ENCODE assay signal across 12 cellular contexts in genomic region chr5:139849501-139849900, GRCh38. TPM values are rescaled to one million over a fixed set of nuclear protein-coding genes. Genes with fewer than 3 reads are reported as not detected.
DNase-seq lines count a peak whose midpoint lies in the region; ATAC-seq, FAIRE-seq and TF ChIP-seq lines count a peak whose summit lies in the region.
"Had no signal": no experiment of that assay in that cellular context is flagged by ENCODE, and none has a peak within 500 bp of the region (broad histone marks: within the 10 kb centered on the region; RNA-seq: fewer than 3 reads in every experiment).

No MANE protein-coding gene starts in this region.

- H3K27ac ChIP-seq in kidney (ENCODE audit: low read depth in 2 of 2, low read length in 2 of 2) (no peak overlapping the region), vagina (no peak overlapping the region)

- peaks cover 11% of the 10 kb centered on the region for H3K4me1 Mint-ChIP-seq in activated T-cell treated with anti-CD3 and anti-CD28 coated beads, Interleukin-2, amount 50 U/mL, for 72 hours (ENCODE audit: low read depth)
- H3K4me1 Mint-ChIP-seq in stimulated activated memory B cell treated with anti-CD40 and anti-IgM and Interleukin-4, amounts not matched to agents 10 μg/mL and 1 μg/mL and 100 μg/mL, for 72 hours = peaks cover 10% of the 10 kb centered on the region

- H3K4me1 ChIP-seq in kidney (ENCODE audit: control insufficient read depth in 1 of 2, insufficient read depth in 1 of 2, low read depth in 1 of 2, low read length in 2 of 2) = peaks cover 0 to 7% of the 10 kb centered on the region in 2 donors
- peaks cover 8% of the 10 kb centered on the region for H3K4me1 ChIP-seq in vagina

- no peaks in the 10 kb centered on the region for H3K27me3 ChIP-seq in vagina

- H3K36me3 Mint-ChIP-seq in activated T-cell treated with anti-CD3 and anti-CD28 coated beads, Interleukin-2, amount 50 U/mL, for 72 hours (ENCODE audit: insufficient read depth in 2 of 2) = no peaks in the 10 kb centered on the region
- no peaks in the 10 kb centered on the region for H3K36me3 Mint-ChIP-seq in stimulated activated memory B cell treated with anti-CD40 and anti-IgM and Interleukin-4, amounts not matched to agents 10 μg/mL and 1 μg/mL and 100 μg/mL, for 72 hours

- peaks cover 18% of the 10 kb centered on the region for H3K27me3 Mint-ChIP-seq in activated T-cell treated with anti-CD3 and anti-CD28 coated beads, Interleukin-2, amount 50 U/mL, for 72 hours (ENCODE audit: low read depth)
- H3K27me3 Mint-ChIP-seq in stimulated activated memory B cell treated with anti-CD40 and anti-IgM and Interleukin-4, amounts not matched to agents 10 μg/mL and 1 μg/mL and 100 μg/mL, for 72 hours = peaks cover 5% of the 10 kb centered on the region

- H3K4me3 Mint-ChIP-seq in activated T-cell treated with anti-CD3 and anti-CD28 coated beads, Interleukin-2, amount 50 U/mL, for 72 hours = peak overlapping the region; percentile 37 to 55
- H3K4me3 Mint-ChIP-seq in stimulated activated memory B cell treated with anti-CD40 and anti-IgM and Interleukin-4, amounts not matched to agents 10 μg/mL and 1 μg/mL and 100 μg/mL, for 72 hours = peak overlapping the region; percentile 30

- no peaks in the 10 kb centered on the region for H3K9me3 Mint-ChIP-seq in activated T-cell treated with anti-CD3 and anti-CD28 coated beads, Interleukin-2, amount 50 U/mL, for 72 hours
- H3K9me3 Mint-ChIP-seq in stimulated activated memory B cell treated with anti-CD40 and anti-IgM and Interleukin-4, amounts not matched to agents 10 μg/mL and 1 μg/mL and 100 μg/mL, for 72 hours = no peaks in the 10 kb centered on the region

- no peak for DNase-seq in activated T-cell treated with anti-CD3 and anti-CD28 coated beads, Interleukin-2, amount 50 U/mL, for 72 hours
- DNase-seq in activated T-cell treated with anti-CD3 and anti-CD28 coated beads for 4 hours (no peak), SW480 (ENCODE audit: low spot score) (peak; percentile 37), kidney (peak; percentile 35), GM03348 (ENCODE audit: low spot score) (no peak), NCI-H1092 treated with DMSO at 0.1 percent for 48 hours (lab: John Stamatoyannopoulos, UW) (no peak), vagina (ENCODE audit: extremely low spot score in 2 of 2) (no peak)
- DNase-seq: DMS153; SHP77 treated with DMSO at 0.1 percent for 48 hours; stimulated activated CD4-positive, alpha-beta T cell treated with anti-CD3 and anti-CD28 coated beads, Interleukin-2, amount 100 ng/mL, for 48 hours had no signal

- H3K9ac ChIP-seq in kidney (ENCODE audit: low read length in 2 of 2) = peak overlapping the region in 1 of 2 donors; percentile 16

- H3K36me3 ChIP-seq in kidney (ENCODE audit: control insufficient read depth in 1 of 2, insufficient read depth in 2 of 2, low read length in 2 of 2) (peaks cover 0 to 5% of the 10 kb centered on the region in 2 donors), vagina (peaks cover 0 to 9% of the 10 kb centered on the region in 2 donors)

- no peak overlapping the region for H3K27ac Mint-ChIP-seq in activated T-cell treated with anti-CD3 and anti-CD28 coated beads, Interleukin-2, amount 50 U/mL, for 72 hours
- peak overlapping the region; percentile 6 for H3K27ac Mint-ChIP-seq in stimulated activated memory B cell treated with anti-CD40 and anti-IgM and Interleukin-4, amounts not matched to agents 10 μg/mL and 1 μg/mL and 100 μg/mL, for 72 hours

- H3K4me3 ChIP-seq in kidney (ENCODE audit: low read length in 2 of 2) = no peak overlapping the region
- no peak overlapping the region for H3K4me3 ChIP-seq in vagina

- FAIRE-seq in kidney (lab: Jason Lieb, UNC) = no peak
- FAIRE-seq: TTC549 had no signal

- intact Hi-C loops in kidney (cut with DNase I) = no loop called here
- intact Hi-C loops in vagina (cut with DNase I) = loop anchor here (5.0 kb wide), 1 partner anchor 62 kb away; no protein-coding TSS in a partner anchor

- no peak for TF ChIP-seq CTCF in kidney (IDR thresholded peaks at IDR 0.05; ENCODE audit: borderline replicate concordance, extremely low read depth, insufficient read depth)
- no peak for TF ChIP-seq CTCF in vagina (IDR thresholded peaks at IDR 0.05)

- no peak for TF ChIP-seq POLR2A in vagina (IDR thresholded peaks at IDR 0.05)

- ATAC-seq in activated T-cell treated with anti-CD3 and anti-CD28 coated beads, Interleukin-2, amount 50 U/mL, for 72 hours (replicated peaks in 1 of 2) = no peak
- no peak for ATAC-seq in stimulated activated memory B cell treated with anti-CD40 and anti-IgM and Interleukin-4, amounts not matched to agents 10 μg/mL and 1 μg/mL and 100 μg/mL, for 72 hours

- H3K9me3 ChIP-seq in kidney (ENCODE audit: control insufficient read depth in 1 of 2, low read length in 2 of 2) (no peaks in the 10 kb centered on the region), vagina (no peaks in the 10 kb centered on the region)

RNA-seq across cellular contexts. Expression of gene PSD2, which starts 53.9 kb away (rescaled TPM):
- not detected for total RNA-seq in activated T-cell treated with anti-CD3 and anti-CD28 coated beads, Interleukin-2, amount 50 U/mL, for 72 hours
- total RNA-seq in kidney = 0.13 TPM
- 0.09 TPM for polyA plus RNA-seq in kidney (ENCODE audit: insufficient read depth, low read depth, low replicate concordance)
- total RNA-seq in vagina = 0.25 TPM

Comparison
In these comparisons a context has a peak if more than half of its experiments do, and no peak if none do; other contexts are left out.
1. DNase-seq: peak in SW480 (single experiment) and kidney (single experiment); none in activated T-cell treated with anti-CD3 and anti-CD28 coated beads, Interleukin-2, amount 50 U/mL, for 72 hours (0 of 2), activated T-cell treated with anti-CD3 and anti-CD28 coated beads for 4 hours (single experiment), GM03348 (single experiment), NCI-H1092 treated with DMSO at 0.1 percent for 48 hours (single experiment) and vagina (0 of 2).